1 cellular context compared by ENCODE assay signal in genomic region chr6:159819098-159819497, GRCh38.
A peak's percentile ranks its signal among the peaks of the same experiment; 100 is the strongest.
TF ChIP-seq lines count a peak whose summit lies in the region.

No MANE protein-coding gene starts in this region.

TF ChIP-seq in K562, 482 proteins besides CTCF, POLR2A, EP300 and RAD21:
- TF ChIP-seq NR2F6 (CRISPR knock-in tag; IDR thresholded peaks at IDR 0.05) (no peak), RCOR1 (IDR thresholded peaks at IDR 0.05; ENCODE audit: borderline replicate concordance in 1 of 2, low read depth in 2 of 2, low read length in 2 of 2) (peak in 1 of 2 experiments; percentile 38; a peak in 1 of 4 replicates), EZH2 (IDR thresholded peaks at IDR 0.05; ENCODE audit: borderline replicate concordance, low read depth, low read length) (0 out of 2 replicates have a peak, but pooled peaks have one; percentile 80), NR3C1 (CRISPR knock-in tag; IDR thresholded peaks at IDR 0.05) (0 out of 2 replicates have a peak, but pooled peaks have one; percentile 39), POLR2AphosphoS5 (IDR thresholded peaks at IDR 0.05; ENCODE audit: control insufficient read depth, insufficient read depth, low read depth, low read length) (no peak), E2F5 (CRISPR knock-in tag; IDR thresholded peaks at IDR 0.05) (no peak), FOXP4 (CRISPR knock-in tag; IDR thresholded peaks at IDR 0.05; ENCODE audit: borderline replicate concordance) (no peak), WHSC1 (IDR thresholded peaks at IDR 0.05; ENCODE audit: low read length) (no peak), FOXJ3 (CRISPR knock-in tag; IDR thresholded peaks at IDR 0.05) (no peak), EWSR1 (IDR thresholded peaks at IDR 0.05; ENCODE audit: borderline replicate concordance, low read depth, partially characterized antibody) (no peak), SMARCB1 (IDR thresholded peaks at IDR 0.05; ENCODE audit: insufficient read length, low read depth) (no peak), ZNF140 (CRISPR knock-in tag; IDR thresholded peaks at IDR 0.05) (no peak), RNF2 (IDR thresholded peaks at IDR 0.05) (0 out of 2 replicates have a peak, but pooled peaks have one; percentile 12), CTBP1 (IDR thresholded peaks at IDR 0.05; ENCODE audit: borderline replicate concordance) (peak; percentile 48; the same call in 1 of the 2 replicates), SETDB1 (IDR thresholded peaks at IDR 0.05; ENCODE audit: low read length) (no peak), SRSF9 (IDR thresholded peaks at IDR 0.05; ENCODE audit: borderline replicate concordance, low read depth, low read length) (no peak), ZNF644 (tag; IDR thresholded peaks at IDR 0.05; ENCODE audit: low read depth) (no peak), ARHGAP35 (IDR thresholded peaks at IDR 0.05; ENCODE audit: partially characterized antibody) (no peak), GTF2A2 (tag; IDR thresholded peaks at IDR 0.05) (no peak), CHD2 (IDR thresholded peaks at IDR 0.05; ENCODE audit: low read depth, low read length) (no peak)
